ENCODE assay signal across 8 cellular contexts in the genomic region with DNA sequence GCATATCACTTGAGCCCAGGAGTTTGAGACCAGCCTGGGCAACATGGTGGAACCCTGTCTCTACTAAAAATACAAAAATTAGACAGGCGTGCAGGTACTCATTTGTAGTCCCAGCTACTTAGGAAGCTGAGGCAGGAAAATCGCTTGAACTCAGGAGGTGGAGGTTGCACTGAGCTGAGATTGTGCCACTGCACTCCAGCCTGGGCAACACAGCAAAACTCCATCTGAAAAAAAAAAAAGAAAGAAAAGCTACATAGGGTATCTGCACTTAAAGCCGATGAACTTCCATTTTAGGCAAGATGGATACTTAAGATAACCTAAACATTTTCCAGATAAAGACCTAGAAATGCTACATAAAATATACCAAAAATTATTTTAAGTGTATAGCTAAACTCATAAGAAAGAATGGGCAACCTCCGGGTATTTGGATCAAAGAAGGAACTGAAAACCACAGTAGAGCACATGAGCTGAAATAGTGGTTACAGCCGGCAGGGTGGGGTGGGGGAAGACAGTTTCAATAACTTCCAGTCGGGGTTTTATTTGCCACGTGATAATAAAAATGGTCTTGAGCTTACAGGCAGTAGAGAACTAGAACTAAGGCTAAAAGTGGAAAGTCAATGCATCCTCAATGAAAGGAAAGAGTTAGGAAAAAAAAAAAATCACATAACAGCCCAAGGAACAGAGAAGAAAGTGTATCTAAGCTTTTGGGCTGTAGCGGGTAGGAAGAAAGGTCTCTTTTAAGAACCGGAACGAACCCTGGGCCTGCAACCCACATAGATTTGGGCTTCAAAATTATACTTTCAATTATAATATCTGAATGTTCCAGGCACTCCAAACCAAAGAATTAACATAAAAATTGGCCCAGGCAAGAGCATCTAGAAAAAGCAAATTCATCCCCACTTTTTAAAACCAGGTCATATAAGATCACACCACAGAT. TPM values are rescaled to one million over a fixed set of nuclear protein-coding genes. Genes with fewer than 3 reads are reported as not detected.
DNase-seq lines count a peak whose midpoint lies in the region; ATAC-seq and TF ChIP-seq lines count a peak whose summit lies in the region.

No MANE protein-coding gene starts in this region.

- H3K27ac ChIP-seq in DOHH2 (ENCODE audit: low read depth, low read length) (no peak overlapping the region; the same call in 1 of the 2 replicates), esophagus muscularis mucosa (replicated peaks in 1 of 4) (peak overlapping the region in 1 of 4 donors; percentile 4)

- no peak for TF ChIP-seq CTCF in DOHH2 (IDR thresholded peaks at IDR 0.05; ENCODE audit: low read depth, low read length, poor library complexity, severe bottlenecking)
- TF ChIP-seq CTCF in activated CD8-positive, alpha-beta T cell treated with anti-CD3 and anti-CD28 coated beads for 36 hours (IDR thresholded peaks at IDR 0.05) = no peak
- TF ChIP-seq CTCF in mucosa of descending colon (IDR thresholded peaks at IDR 0.05) = no peak
- no peak for TF ChIP-seq CTCF in esophagus muscularis mucosa (IDR thresholded peaks at IDR 0.05)

- 70% methylated on average over 10 of the region's 10 CpGs for WGBS in esophagus muscularis mucosa

- peaks cover 1% of the 10 kb centered on the region; the same call in 1 of the 2 replicates for H3F3A ChIP-seq in DOHH2 (ENCODE audit: control insufficient read depth, insufficient read depth)

- no peak for TF ChIP-seq POLR2A in esophagus muscularis mucosa (IDR thresholded peaks at IDR 0.05; ENCODE audit: low read depth)

- peak overlapping the region; percentile 6 for H3K4me3 Mint-ChIP-seq in activated CD8-positive, alpha-beta T cell treated with anti-CD3 and anti-CD28 coated beads for 36 hours

- peak; percentile 66 for DNase-seq in activated CD8-positive, alpha-beta T cell treated with anti-CD3 and anti-CD28 coated beads for 36 hours
- DNase-seq in mucosa of descending colon (peak in 1 of 3 donors; percentile 44), DMS153 treated with DMSO at 0.1 percent for 48 hours (lab: John Stamatoyannopoulos, UW; ENCODE audit: unreplicated experiment) (no peak), esophagus muscularis mucosa (ENCODE audit: extremely low spot score) (no peak), NCI-H2081 treated with DMSO at 0.1 percent for 48 hours (lab: John Stamatoyannopoulos, UW) (no peak)

- H3K9me3 ChIP-seq in DOHH2 (ENCODE audit: control insufficient read depth, insufficient read depth, low read length) (no peaks in the 10 kb centered on the region), mucosa of descending colon (no peaks in the 10 kb centered on the region), esophagus muscularis mucosa (no peaks in the 10 kb centered on the region)

- H3K4me3 ChIP-seq in DOHH2 (ENCODE audit: low read length) = peak overlapping the region; percentile 31; the same call in 1 of the 2 replicates
- H3K4me3 ChIP-seq in mucosa of descending colon = no peak overlapping the region
- H3K4me3 ChIP-seq in esophagus muscularis mucosa = no peak overlapping the region

- intact Hi-C loops in activated CD8-positive, alpha-beta T cell treated with anti-CD3 and anti-CD28 coated beads for 36 hours (cut with micrococcal nuclease) = loop anchor here (2.0 to 5.0 kb wide), 2 partner anchors 58 to 147 kb away; no protein-coding TSS in a partner anchor
- intact Hi-C loops in mucosa of descending colon (cut with DNase I, micrococcal nuclease) = loop anchor here in 1 of 2 donors (10.0 kb wide), 1 partner anchor 145 kb away; no protein-coding TSS in a partner anchor
- intact Hi-C loops in esophagus muscularis mucosa (cut with DNase I) = no loop called here

- H3K4me1 Mint-ChIP-seq in activated CD8-positive, alpha-beta T cell treated with anti-CD3 and anti-CD28 coated beads for 36 hours (ENCODE audit: low read depth) = peaks cover 47% of the 10 kb centered on the region

- H3K36me3 Mint-ChIP-seq in activated CD8-positive, alpha-beta T cell treated with anti-CD3 and anti-CD28 coated beads for 36 hours (ENCODE audit: low read depth) = peaks cover 47% of the 10 kb centered on the region

- H3K79me2 ChIP-seq in DOHH2 (ENCODE audit: control insufficient read depth, low read length) = no peaks in the 10 kb centered on the region

- H3K36me3 ChIP-seq in DOHH2 (ENCODE audit: control insufficient read depth, low read length) = peaks cover 10% of the 10 kb centered on the region
- no peaks in the 10 kb centered on the region for H3K36me3 ChIP-seq in mucosa of descending colon (ENCODE audit: low read depth)
- H3K36me3 ChIP-seq in esophagus muscularis mucosa = peaks cover 0 to 14% (median 4%) of the 10 kb centered on the region in 4 donors

- peaks cover 19% of the 10 kb centered on the region for H3K4me1 ChIP-seq in DOHH2 (ENCODE audit: control insufficient read depth, low read length)
- peaks cover 7% of the 10 kb centered on the region for H3K4me1 ChIP-seq in mucosa of descending colon (ENCODE audit: low read depth)
- peaks cover 9 to 22% (median 13%) of the 10 kb centered on the region in 4 donors for H3K4me1 ChIP-seq in esophagus muscularis mucosa

- CTCF ChIA-PET in activated CD8-positive, alpha-beta T cell treated with anti-CD3 and anti-CD28 coated beads for 36 hours (lab: Charles Lee) = interaction anchor here (0.8 to 3.3 kb wide), 10 partner anchors 8 to 181 kb away, joined by 3 to 19 read pairs (median 4); partner anchors contain the start of gene BCAR1

- no peaks in the 10 kb centered on the region; the same call in 1 of the 2 replicates for H4K20me1 ChIP-seq in DOHH2 (ENCODE audit: control insufficient read depth, insufficient read depth, low read depth, low read length)

- H3K4me2 ChIP-seq in DOHH2 (ENCODE audit: low read length) = peak overlapping the region; percentile 51

- peaks cover 2% of the 10 kb centered on the region for H3K27me3 Mint-ChIP-seq in activated CD8-positive, alpha-beta T cell treated with anti-CD3 and anti-CD28 coated beads for 36 hours

- H3K27ac Mint-ChIP-seq in activated CD8-positive, alpha-beta T cell treated with anti-CD3 and anti-CD28 coated beads for 36 hours = no peak overlapping the region

- H3K27me3 ChIP-seq in DOHH2 (ENCODE audit: control insufficient read depth, low read length) (no peaks in the 10 kb centered on the region), esophagus muscularis mucosa (no peaks in the 10 kb centered on the region)

- H3K9me2 ChIP-seq in DOHH2 (replicated peaks; ENCODE audit: control insufficient read depth, low read length) = no peaks in the 10 kb centered on the region

- peak; percentile 87 for ATAC-seq in GM21447 (IDR thresholded peaks at IDR 0.05; ENCODE audit: unreplicated experiment)
- peak; percentile 28 for ATAC-seq in HG03575 (IDR thresholded peaks at IDR 0.05; ENCODE audit: extremely low read depth, insufficient number of reproducible peaks, low FRiP score, unreplicated experiment)
- peak; percentile 71 for ATAC-seq in activated CD8-positive, alpha-beta T cell treated with anti-CD3 and anti-CD28 coated beads for 36 hours
- ATAC-seq in mucosa of descending colon = peak; percentile 61

- POLR2A ChIA-PET in activated CD8-positive, alpha-beta T cell treated with anti-CD3 and anti-CD28 coated beads for 36 hours (lab: Charles Lee) = no interaction called here

- TF ChIP-seq EP300 in esophagus muscularis mucosa (IDR thresholded peaks at IDR 0.05) = no peak

- no peaks in the 10 kb centered on the region for H3K9me3 Mint-ChIP-seq in activated CD8-positive, alpha-beta T cell treated with anti-CD3 and anti-CD28 coated beads for 36 hours

RNA-seq across cellular contexts. Expression of gene CFDP1, which starts 53.1 kb away (rescaled TPM):
- 10 to 100 TPM; 34.7 to 39.9 TPM for total RNA-seq in activated CD8-positive, alpha-beta T cell treated with anti-CD3 and anti-CD28 coated beads for 36 hours
- total RNA-seq in mucosa of descending colon (100 to 1,000 TPM in 1 of 3 donors, 10 to 100 TPM in 2; 71.9 to 101 (median 72.0) TPM), esophagus muscularis mucosa (10 to 100 TPM; 42.4 to 49.5 (median 44.0) TPM)

Comparison
In these comparisons a context has a peak if more than half of its experiments do, and no peak if none do; other contexts are left out.
1. ATAC-seq: peak in every context shown above with its lines; median percentile 87 in GM21447; 71 in activated CD8-positive, alpha-beta T cell treated with anti-CD3 and anti-CD28 coated beads for 36 hours; 61 in mucosa of descending colon; 28 in HG03575.